23 cellular contexts compared by ENCODE assay signal in the genomic region with DNA sequence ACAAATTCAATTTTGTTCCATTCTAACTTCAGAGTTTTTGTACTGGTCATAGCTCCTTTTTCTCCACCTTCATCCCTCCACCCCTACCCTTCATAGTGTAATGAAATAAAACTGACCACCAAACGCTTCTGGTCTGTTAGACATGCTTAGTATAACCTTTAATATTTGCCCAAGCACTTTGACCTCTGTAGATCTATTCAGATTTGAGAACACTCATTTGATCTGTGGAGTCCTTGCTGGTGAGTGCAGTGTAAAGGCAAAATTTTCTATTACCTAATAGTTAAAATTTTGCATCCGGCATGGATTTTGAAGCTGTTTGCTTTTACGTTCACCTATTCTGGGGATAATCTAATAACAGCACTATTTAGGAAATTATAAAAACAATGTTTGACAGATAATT. TPM values are rescaled to one million over a fixed set of nuclear protein-coding genes. Genes with fewer than 3 reads are reported as not detected.
"Had no signal": no experiment of that assay in that cellular context is flagged by ENCODE, and none has a peak within 500 bp of the region (broad histone marks: within the 10 kb centered on the region; RNA-seq: fewer than 3 reads in every experiment).

No MANE protein-coding gene starts in this region.

- H3K4me1 ChIP-seq: breast epithelium, Peyer's patch, SJCRH30 had no signal

- DNase-seq: activated CD4-positive, alpha-beta memory T cell treated with anti-CD3 and anti-CD28 coated beads for 36 hours; activated CD4-positive, alpha-beta T cell treated with anti-CD3 and anti-CD28 coated beads, Interleukin-2, amount 10 ng/mL, durations not matched to agents 7 days and 5 days; activated CD4-positive, CD25-positive, alpha-beta regulatory T cell; activated CD8-positive, alpha-beta memory T cell treated with anti-CD3 and anti-CD28 coated beads for 24 hours; activated T-cell treated with anti-CD3 and anti-CD28 coated beads, Interleukin-2, amount 50 U/mL, for 72 hours; aorta; Karpas-422; MM.1S; NCI-H1105; NCI-H1436; NCI-H187; NCI-H446; NCI-H524; Peyer's patch; Right ventricle myocardium superior; SJCRH30; T-cell; T-helper 2 cell; T1000 had no signal

- H3K9me3 ChIP-seq: breast epithelium, Peyer's patch, SJCRH30 had no signal

- H3K27me3 Mint-ChIP-seq: activated CD4-positive, alpha-beta memory T cell treated with anti-CD3 and anti-CD28 coated beads for 36 hours; activated CD4-positive, alpha-beta T cell treated with anti-CD3 and anti-CD28 coated beads, Interleukin-2, amount 10 ng/mL, durations not matched to agents 7 days and 5 days; activated naive CD4-positive, alpha-beta T cell treated with anti-CD3 and anti-CD28 coated beads, Interleukin-2, amount 50 U/mL, for 24 hours; T-cell had no signal

- H3K36me3 ChIP-seq: breast epithelium, Peyer's patch, SJCRH30 had no signal

- H3K27ac Mint-ChIP-seq: activated CD4-positive, alpha-beta memory T cell treated with anti-CD3 and anti-CD28 coated beads for 36 hours; activated CD4-positive, alpha-beta T cell treated with anti-CD3 and anti-CD28 coated beads, Interleukin-2, amount 10 ng/mL, durations not matched to agents 7 days and 5 days; activated T-cell treated with anti-CD3 and anti-CD28 coated beads, Interleukin-2, amount 50 U/mL, for 72 hours; T-cell had no signal

- H3K4me3 ChIP-seq: breast epithelium, Peyer's patch, SJCRH30 had no signal

- H3K36me3 Mint-ChIP-seq: activated CD4-positive, alpha-beta memory T cell treated with anti-CD3 and anti-CD28 coated beads for 36 hours had no signal

- H3K9me3 Mint-ChIP-seq: activated CD4-positive, alpha-beta memory T cell treated with anti-CD3 and anti-CD28 coated beads for 36 hours; activated CD4-positive, alpha-beta T cell treated with anti-CD3 and anti-CD28 coated beads, Interleukin-2, amount 10 ng/mL, durations not matched to agents 7 days and 5 days; activated naive CD4-positive, alpha-beta T cell treated with anti-CD3 and anti-CD28 coated beads, Interleukin-2, amount 50 U/mL, for 24 hours; activated T-cell treated with anti-CD3 and anti-CD28 coated beads, Interleukin-2, amount 50 U/mL, for 72 hours; T-cell had no signal

- H3K27ac ChIP-seq: breast epithelium, Peyer's patch, RWPE1, SJCRH30, VCaP had no signal

- H3K27me3 ChIP-seq: breast epithelium, Peyer's patch, SJCRH30 had no signal

- H3K4me3 Mint-ChIP-seq: activated CD4-positive, alpha-beta memory T cell treated with anti-CD3 and anti-CD28 coated beads for 36 hours; activated CD4-positive, alpha-beta T cell treated with anti-CD3 and anti-CD28 coated beads, Interleukin-2, amount 10 ng/mL, durations not matched to agents 7 days and 5 days; activated naive CD4-positive, alpha-beta T cell treated with anti-CD3 and anti-CD28 coated beads, Interleukin-2, amount 50 U/mL, for 24 hours; activated T-cell treated with anti-CD3 and anti-CD28 coated beads, Interleukin-2, amount 50 U/mL, for 72 hours; T-cell had no signal

- H3K4me1 Mint-ChIP-seq: activated CD4-positive, alpha-beta T cell treated with anti-CD3 and anti-CD28 coated beads, Interleukin-2, amount 10 ng/mL, durations not matched to agents 7 days and 5 days; T-cell had no signal

- ATAC-seq: activated T-cell treated with anti-CD3 and anti-CD28 coated beads, Interleukin-2, amount 50 U/mL, for 72 hours; T-cell had no signal

RNA-seq across cellular contexts. Expression of gene TMEM200B, which starts 41.2 kb away (rescaled TPM):
- total RNA-seq: activated CD4-positive, alpha-beta T cell treated with anti-CD3 and anti-CD28 coated beads, Interleukin-2, amount 10 ng/mL, durations not matched to agents 7 days and 5 days had no signal
